ENCODE assay signal across 28 cellular contexts in genomic region chr12:54246011-54246641, GRCh38. TPM values are rescaled to one million over a fixed set of nuclear protein-coding genes. Genes with fewer than 3 reads are reported as not detected.
DNase-seq lines count a peak whose midpoint lies in the region; ATAC-seq and TF ChIP-seq lines count a peak whose summit lies in the region.
"Had no signal": no experiment of that assay in that cellular context is flagged by ENCODE, and none has a peak within 500 bp of the region (broad histone marks: within the 10 kb centered on the region; RNA-seq: fewer than 3 reads in every experiment).

No MANE protein-coding gene starts in this region.

- H3K9me3 ChIP-seq in right cardiac atrium (ENCODE audit: control insufficient read depth, low read length): no peaks in the 10 kb centered on the region
- H3K9me3 ChIP-seq in testis: no peaks in the 10 kb centered on the region
- H3K9me3 ChIP-seq: BE2C, SJCRH30 had no signal

- DNase-seq in Right ventricle myocardium inferior (ENCODE audit: missing footprints) (no peak), cardiac septum (ENCODE audit: low spot score) (no peak), right cardiac atrium (no peak), nephron progenitor cell (no peak), testis (no peak), foreskin melanocyte (no peak), DMS53 treated with DMSO at 0.1 percent for 48 hours (lab: John Stamatoyannopoulos, UW; ENCODE audit: unreplicated experiment) (no peak)
- DNase-seq: 8988T; ACHN; BE2C; CD8-positive, alpha-beta memory T cell; DMS 273 treated with DMSO at 0.1 percent for 48 hours; DMS79 treated with DMSO at 0.1 percent for 48 hours; GF-D8; GOT3; HCEC 1CT; Kasumi-1; NCI-H1092 treated with DMSO at 0.1 percent for 48 hours; NCI-H1436 treated with DMSO at 0.1 percent for 48 hours; NCI-H187 treated with DMSO at 0.1 percent for 48 hours; NCI-H2171 treated with DMSO at 0.1 percent for 48 hours; NCI-H524; NCI-H748 treated with DMSO at 0.1 percent for 48 hours; SJCRH30 had no signal

- no peak for TF ChIP-seq CTCF in nephron progenitor cell (IDR thresholded peaks at IDR 0.05)
- no peak for TF ChIP-seq CTCF in testis (IDR thresholded peaks at IDR 0.05)

- peaks cover 75% of the 10 kb centered on the region for H3K36me3 Mint-ChIP-seq in nephron progenitor cell (ENCODE audit: low read depth)

- H3K4me3 Mint-ChIP-seq in nephron progenitor cell: no peak overlapping the region
- H3K4me3 Mint-ChIP-seq: CD14-positive monocyte; CD8-positive, alpha-beta memory T cell had no signal

- peaks cover 3% of the 10 kb centered on the region for H3K27me3 Mint-ChIP-seq in nephron progenitor cell (ENCODE audit: low read depth, poor library complexity)
- H3K27me3 Mint-ChIP-seq: CD8-positive, alpha-beta memory T cell had no signal

- 65% methylated on average over 6 of the region's 6 CpGs for WGBS in right cardiac atrium
- WGBS in testis, 2 donors: 58 to 67% methylated on average over 6 of the region's 6 CpGs

- H3K9me3 Mint-ChIP-seq in nephron progenitor cell: no peaks in the 10 kb centered on the region
- H3K9me3 Mint-ChIP-seq: CD8-positive, alpha-beta memory T cell had no signal

- H3K27ac Mint-ChIP-seq in nephron progenitor cell: peak overlapping the region; percentile 4
- H3K27ac Mint-ChIP-seq: CD8-positive, alpha-beta memory T cell had no signal

- no peak overlapping the region for H3K4me3 ChIP-seq in right cardiac atrium (ENCODE audit: low read length)
- no peak overlapping the region for H3K4me3 ChIP-seq in testis
- H3K4me3 ChIP-seq: K562, SJCRH30 had no signal

- TF ChIP-seq POLR2A in testis (IDR thresholded peaks at IDR 0.05): no peak

- H3K4me1 ChIP-seq in right cardiac atrium (ENCODE audit: control insufficient read depth, insufficient read depth, low read length): no peaks in the 10 kb centered on the region
- H3K4me1 ChIP-seq in testis: peaks cover 8% of the 10 kb centered on the region
- H3K4me1 ChIP-seq: SJCRH30 had no signal

- ATAC-seq in Right ventricle myocardium inferior: peak; percentile 45
- ATAC-seq in right cardiac atrium: no peak
- ATAC-seq in HG03135 (IDR thresholded peaks at IDR 0.05; ENCODE audit: unreplicated experiment): no peak
- ATAC-seq: HepG2, K562 had no signal

- peaks cover 20% of the 10 kb centered on the region for H3K4me1 Mint-ChIP-seq in nephron progenitor cell

- H3K27ac ChIP-seq in right cardiac atrium (ENCODE audit: low read length) (peak overlapping the region; percentile 75), testis (peak overlapping the region; percentile 41 to 64)
- H3K27ac ChIP-seq: SJCRH30 had no signal

- no peaks in the 10 kb centered on the region for H3K36me3 ChIP-seq in testis (ENCODE audit: low read depth, missing control alignments)

- intact Hi-C loops in Right ventricle myocardium inferior (cut with DNase I) (no loop called here), cardiac septum (cut with DNase I) (no loop called here), right cardiac atrium (cut with DNase I) (no loop called here), testis (cut with DNase I; ENCODE audit: low total_unique reads) (no loop called here)

- H3K27me3 ChIP-seq in right cardiac atrium (ENCODE audit: control insufficient read depth, insufficient read depth) (no peaks in the 10 kb centered on the region), testis (no peaks in the 10 kb centered on the region)
- H3K27me3 ChIP-seq: BE2C, SJCRH30 had no signal

RNA-seq across cellular contexts. Expression of gene CBX5, which starts 33.8 kb away (rescaled TPM):
- total RNA-seq in Right ventricle myocardium inferior (43.0 TPM), cardiac septum (39.5 TPM), right cardiac atrium (10 to 100 TPM; 55.1 to 68.2 (median 57.1) TPM), testis (10 to 100 TPM; 52.7 to 63.9 TPM)
- polyA plus RNA-seq in right cardiac atrium (23.0 TPM), testis (ENCODE audit: insufficient read depth, low read depth, low replicate concordance) (66.4 TPM)

RNA-seq across cellular contexts. Expression of gene HNRNPA1, which starts 34.4 kb away (rescaled TPM):
- total RNA-seq in Right ventricle myocardium inferior: 371 TPM
- total RNA-seq in cardiac septum: 439 TPM
- total RNA-seq in right cardiac atrium: 100 to 1,000 TPM; 425 to 572 (median 530) TPM
- polyA plus RNA-seq in right cardiac atrium: 405 TPM
- 100 to 1,000 TPM; 250 to 293 TPM for total RNA-seq in testis
- polyA plus RNA-seq in testis (ENCODE audit: insufficient read depth, low read depth, low replicate concordance): 534 TPM

RNA-seq across cellular contexts. Expression of gene NFE2, which starts 54.7 kb away (rescaled TPM):
- total RNA-seq in Right ventricle myocardium inferior (1.1 TPM), cardiac septum (1.2 TPM), right cardiac atrium (under 1 TPM; 0.28 to 0.97 (median 0.37) TPM), testis (1 to 10 TPM in 1 of 2 donors, under 1 TPM in 1; 0.94 to 1.9 TPM)
- polyA plus RNA-seq in right cardiac atrium (0.32 TPM), testis (ENCODE audit: insufficient read depth, low read depth, low replicate concordance) (2.6 TPM)
- total RNA-seq: CD8-positive, alpha-beta memory T cell; SJCRH30 had no signal
- polyA plus RNA-seq: CD8-positive, alpha-beta memory T cell had no signal

RNA-seq across cellular contexts. Expression of gene SMUG1, which starts 57.3 kb away (rescaled TPM):
- total RNA-seq in Right ventricle myocardium inferior (17.6 TPM), cardiac septum (15.3 TPM), right cardiac atrium (10 to 100 TPM; 16.8 to 20.7 (median 18.6) TPM), testis (10 to 100 TPM; 33.8 to 37.2 TPM)
- polyA plus RNA-seq in right cardiac atrium (26.3 TPM), testis (ENCODE audit: insufficient read depth, low read depth, low replicate concordance) (35.8 TPM)
